7 cellular contexts compared by ENCODE assay signal in genomic region chr14:39483682-39484081, GRCh38.
"Had no signal": no experiment of that assay in that cellular context is flagged by ENCODE, and none has a peak within 500 bp of the region (broad histone marks: within the 10 kb centered on the region; RNA-seq: fewer than 3 reads in every experiment).

No MANE protein-coding gene starts in this region.

- H3K4me1 Mint-ChIP-seq: IgD-negative memory B cell had no signal

- ATAC-seq: K562 had no signal

- H3K9me3 Mint-ChIP-seq: IgD-negative memory B cell had no signal

- H3K27ac Mint-ChIP-seq: IgD-negative memory B cell had no signal

- H3K4me3 ChIP-seq: K562 had no signal

- H3K27me3 Mint-ChIP-seq: IgD-negative memory B cell had no signal

- H3K27ac ChIP-seq: HL-60 had no signal

- DNase-seq: IMR-90, KBM-7, KG1 had no signal

- FAIRE-seq: HTR-8/SVneo, K562 had no signal
